Comparison of ENCODE assay signal across 1 cellular context in genomic region chrX:64205441-64205734, GRCh38.
TF ChIP-seq lines count a peak whose summit lies in the region.

Gene AMER1 (minus strand): TSS chrX:64205708. CDS start chrX:64193286, 12,422 bp downstream.

TF ChIP-seq in GM12878, 131 proteins besides CTCF, POLR2A, EP300 and RAD21 (continued from another document):
- TF ChIP-seq IRF5 (IDR thresholded peaks at IDR 0.05; ENCODE audit: borderline replicate concordance) (no peak), TCF7 (IDR thresholded peaks at IDR 0.05; ENCODE audit: borderline replicate concordance) (no peak), PAX8 (IDR thresholded peaks at IDR 0.05) (no peak), KLF5 (IDR thresholded peaks at IDR 0.05; ENCODE audit: partially characterized antibody) (no peak)
